In the genomic region with DNA sequence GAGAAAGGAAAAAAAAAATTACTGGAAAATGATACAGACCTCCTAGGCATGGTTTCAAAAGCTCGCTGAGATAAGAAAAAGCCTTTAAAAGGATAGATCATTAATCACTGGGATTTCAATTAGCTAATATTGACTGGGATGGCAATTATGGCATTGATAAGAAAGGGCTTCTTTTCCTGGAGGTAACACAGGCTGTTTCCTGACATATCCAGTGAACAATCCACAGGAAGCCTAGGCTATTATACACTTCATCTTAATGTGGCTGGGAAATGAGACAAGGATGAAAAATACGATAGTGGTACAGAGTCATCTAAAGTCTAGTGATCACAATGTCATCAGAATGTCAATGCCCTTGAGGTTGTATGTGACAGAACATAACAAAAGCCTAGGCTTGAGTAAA, we compare ENCODE assay signal across 20 cellular contexts.
"Had no signal": no experiment of that assay in that cellular context is flagged by ENCODE, and none has a peak within 500 bp of the region (broad histone marks: within the 10 kb centered on the region; RNA-seq: fewer than 3 reads in every experiment).

No MANE protein-coding gene starts in this region.

- H3K9me3 Mint-ChIP-seq: type B pancreatic cell had no signal

- H3K4me3 ChIP-seq: heart left ventricle, lung, pancreas, suprapubic skin, thyroid gland had no signal

- ATAC-seq: esophagus mucosa; heart left ventricle; left colon; left ventricle myocardium superior; natural killer cell treated with Interleukin-12 subunit alpha and Interleukin-12 subunit beta and Interleukin-15 and Interleukin-18, amount 100 ng/mL, for 72 hours; pancreas; right cardiac atrium; stimulated activated naive CD8-positive, alpha-beta T cell treated with anti-CD3 and anti-CD28 coated beads, Interleukin-15, Interleukin-2, amounts not matched to agents 100 U/mL and 50 U/mL, for 24 hours had no signal

- H3K27me3 Mint-ChIP-seq: natural killer cell treated with Interleukin-12 subunit alpha and Interleukin-12 subunit beta and Interleukin-15 and Interleukin-18, amount 100 ng/mL, for 72 hours; progenitor cell of endocrine pancreas; type B pancreatic cell had no signal

- H3K36me3 ChIP-seq: heart left ventricle, pancreas, suprapubic skin, thyroid gland had no signal

- H3K9me3 ChIP-seq: heart left ventricle, pancreas, suprapubic skin, thyroid gland had no signal

- H3K4me1 ChIP-seq: heart left ventricle, suprapubic skin, thyroid gland had no signal

- H3K27ac Mint-ChIP-seq: natural killer cell treated with Interleukin-12 subunit alpha and Interleukin-12 subunit beta and Interleukin-15 and Interleukin-18, amount 100 ng/mL, for 72 hours; progenitor cell of endocrine pancreas; type B pancreatic cell had no signal

- H3K4me3 Mint-ChIP-seq: natural killer cell treated with Interleukin-12 subunit alpha and Interleukin-12 subunit beta and Interleukin-15 and Interleukin-18, amount 100 ng/mL, for 72 hours; type B pancreatic cell had no signal

- H3K36me3 Mint-ChIP-seq: natural killer cell treated with Interleukin-12 subunit alpha and Interleukin-12 subunit beta and Interleukin-15 and Interleukin-18, amount 100 ng/mL, for 72 hours; type B pancreatic cell had no signal

- DNase-seq: effector memory CD4-positive, alpha-beta T cell; heart left ventricle; hippocampal formation; left colon; left ventricle myocardium superior; mesenchymal stem cell; midbrain; occipital lobe; pancreas; right cardiac atrium; small intestine; stimulated activated CD4-positive, alpha-beta T cell treated with anti-CD3 and anti-CD28 coated beads, Interleukin-2, amount 100 ng/mL, for 48 hours; stimulated activated naive CD8-positive, alpha-beta T cell treated with anti-CD3 and anti-CD28 coated beads, Interleukin-15, Interleukin-2, amounts not matched to agents 100 U/mL and 50 U/mL, for 24 hours; thyroid gland had no signal

- H3K27me3 ChIP-seq: heart left ventricle, pancreas, suprapubic skin, thyroid gland had no signal
